Comparison of ENCODE assay signal across 18 cellular contexts in the genomic region with DNA sequence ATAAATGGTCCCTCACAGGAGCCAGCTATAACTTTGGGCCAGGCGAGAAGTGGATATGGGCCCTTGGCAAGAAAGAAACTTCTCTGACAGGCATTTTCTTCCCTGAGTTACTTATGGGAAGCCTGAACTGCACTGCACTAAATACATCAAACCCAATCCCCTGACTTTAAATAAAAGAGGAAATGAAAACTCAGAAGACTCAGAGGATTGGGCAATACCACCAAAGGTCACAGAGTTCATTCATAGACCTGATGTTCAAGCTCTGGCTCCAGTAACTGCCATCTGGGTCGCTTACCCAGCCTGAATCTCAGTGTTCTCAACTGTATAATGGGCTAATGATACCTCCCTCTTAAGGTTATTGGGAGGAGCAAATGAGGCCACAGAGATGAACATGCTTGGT. TPM values are rescaled to one million over a fixed set of nuclear protein-coding genes. Genes with fewer than 3 reads are reported as not detected.
"Had no signal": no experiment of that assay in that cellular context is flagged by ENCODE, and none has a peak within 500 bp of the region (broad histone marks: within the 10 kb centered on the region; RNA-seq: fewer than 3 reads in every experiment).

No MANE protein-coding gene starts in this region.

- H3K27me3 Mint-ChIP-seq: activated T-helper 17 cell treated with anti-CD3 and anti-CD28 coated beads, Interleukin-2, amount 50 U/mL, for 72 hours had no signal

- H3K9me3 ChIP-seq: ascending aorta, gastroesophageal sphincter, tibial artery had no signal

- H3K36me3 Mint-ChIP-seq: natural killer cell treated with Interleukin-12 subunit alpha and Interleukin-12 subunit beta and Interleukin-15 and Interleukin-18, amount 100 ng/mL, for 72 hours; stimulated activated effector memory CD8-positive, alpha-beta T cell treated with anti-CD3 and anti-CD28 coated beads, Interleukin-12 subunit alpha, Interleukin-12 subunit beta, amount 100 ng/mL, for 72 hours had no signal

- H3K36me3 ChIP-seq: ascending aorta, gastroesophageal sphincter, tibial artery had no signal

- H3K27ac ChIP-seq: ascending aorta, gastroesophageal sphincter, tibial artery had no signal

- H3K4me1 Mint-ChIP-seq: activated T-helper 17 cell treated with anti-CD3 and anti-CD28 coated beads, Interleukin-2, amount 50 U/mL, for 72 hours; stimulated activated effector memory CD8-positive, alpha-beta T cell treated with anti-CD3 and anti-CD28 coated beads, Interleukin-12 subunit alpha, Interleukin-12 subunit beta, amount 100 ng/mL, for 72 hours had no signal

- H3K4me3 ChIP-seq: ascending aorta, gastroesophageal sphincter, tibial artery had no signal

- H3K27me3 ChIP-seq: ascending aorta, gastroesophageal sphincter had no signal

- H3K27ac Mint-ChIP-seq: activated naive CD4-positive, alpha-beta T cell treated with anti-CD3 and anti-CD28 coated beads for 36 hours; activated T-helper 17 cell treated with anti-CD3 and anti-CD28 coated beads, Interleukin-2, amount 50 U/mL, for 72 hours; natural killer cell treated with Interleukin-12 subunit alpha and Interleukin-12 subunit beta and Interleukin-15 and Interleukin-18, amount 100 ng/mL, for 72 hours had no signal

- H3K9me3 Mint-ChIP-seq: activated naive CD4-positive, alpha-beta T cell treated with anti-CD3 and anti-CD28 coated beads for 36 hours; activated T-helper 17 cell treated with anti-CD3 and anti-CD28 coated beads, Interleukin-2, amount 50 U/mL, for 72 hours; natural killer cell treated with Interleukin-12 subunit alpha and Interleukin-12 subunit beta and Interleukin-15 and Interleukin-18, amount 100 ng/mL, for 72 hours; stimulated activated effector memory CD8-positive, alpha-beta T cell treated with anti-CD3 and anti-CD28 coated beads, Interleukin-12 subunit alpha, Interleukin-12 subunit beta, amount 100 ng/mL, for 72 hours had no signal

- H3K4me3 Mint-ChIP-seq: activated naive CD4-positive, alpha-beta T cell treated with anti-CD3 and anti-CD28 coated beads for 36 hours; activated T-helper 17 cell treated with anti-CD3 and anti-CD28 coated beads, Interleukin-2, amount 50 U/mL, for 72 hours; natural killer cell treated with Interleukin-12 subunit alpha and Interleukin-12 subunit beta and Interleukin-15 and Interleukin-18, amount 100 ng/mL, for 72 hours; stimulated activated effector memory CD8-positive, alpha-beta T cell treated with anti-CD3 and anti-CD28 coated beads, Interleukin-12 subunit alpha, Interleukin-12 subunit beta, amount 100 ng/mL, for 72 hours had no signal

- H3K4me1 ChIP-seq: ascending aorta, gastroesophageal sphincter, tibial artery had no signal

- DNase-seq: activated CD4-positive, CD25-positive, alpha-beta regulatory T cell treated with anti-CD3 and anti-CD28 coated beads, Interleukin-2, amount 50 U/mL, for 72 hours; activated naive CD4-positive, alpha-beta T cell treated with anti-CD3 and anti-CD28 coated beads for 36 hours; activated T-cell treated with anti-CD3 and anti-CD28 coated beads for 4 hours; islet precursor cell; mesenchymal stem cell; nucleus accumbens; T-helper 9 cell; tibial artery had no signal

RNA-seq across cellular contexts. Expression of a gene that starts 0.8 kb away (rescaled TPM):
- total RNA-seq: activated naive CD4-positive, alpha-beta T cell treated with anti-CD3 and anti-CD28 coated beads for 36 hours; activated T-helper 17 cell treated with anti-CD3 and anti-CD28 coated beads, Interleukin-2, amount 50 U/mL, for 72 hours; ascending aorta; bronchial epithelial cell; dermis microvascular lymphatic vessel endothelial cell; epithelial cell of proximal tubule; gastroesophageal sphincter; natural killer cell treated with Interleukin-12 subunit alpha and Interleukin-12 subunit beta and Interleukin-15 and Interleukin-18, amount 100 ng/mL, for 72 hours; posterior vena cava; subcutaneous adipose tissue had no signal

RNA-seq across cellular contexts. Expression of a gene that starts 9.6 kb away (rescaled TPM):
- total RNA-seq: activated naive CD4-positive, alpha-beta T cell treated with anti-CD3 and anti-CD28 coated beads for 36 hours; activated T-helper 17 cell treated with anti-CD3 and anti-CD28 coated beads, Interleukin-2, amount 50 U/mL, for 72 hours; ascending aorta; dermis microvascular lymphatic vessel endothelial cell; epithelial cell of proximal tubule; gastroesophageal sphincter; natural killer cell treated with Interleukin-12 subunit alpha and Interleukin-12 subunit beta and Interleukin-15 and Interleukin-18, amount 100 ng/mL, for 72 hours; posterior vena cava; subcutaneous adipose tissue had no signal

RNA-seq across cellular contexts. Expression of a gene that starts 12.9 kb away (rescaled TPM):
- total RNA-seq: activated naive CD4-positive, alpha-beta T cell treated with anti-CD3 and anti-CD28 coated beads for 36 hours; activated T-helper 17 cell treated with anti-CD3 and anti-CD28 coated beads, Interleukin-2, amount 50 U/mL, for 72 hours; ascending aorta; bronchial epithelial cell; dermis microvascular lymphatic vessel endothelial cell; epithelial cell of proximal tubule; natural killer cell treated with Interleukin-12 subunit alpha and Interleukin-12 subunit beta and Interleukin-15 and Interleukin-18, amount 100 ng/mL, for 72 hours; subcutaneous adipose tissue had no signal

RNA-seq across cellular contexts. Expression of a gene that starts 25.3 kb away (rescaled TPM):
- total RNA-seq: activated naive CD4-positive, alpha-beta T cell treated with anti-CD3 and anti-CD28 coated beads for 36 hours; activated T-helper 17 cell treated with anti-CD3 and anti-CD28 coated beads, Interleukin-2, amount 50 U/mL, for 72 hours; dermis microvascular lymphatic vessel endothelial cell; natural killer cell treated with Interleukin-12 subunit alpha and Interleukin-12 subunit beta and Interleukin-15 and Interleukin-18, amount 100 ng/mL, for 72 hours; posterior vena cava; subcutaneous adipose tissue had no signal

RNA-seq across cellular contexts. Expression of a gene that starts 38.6 kb away (rescaled TPM):
- total RNA-seq: activated naive CD4-positive, alpha-beta T cell treated with anti-CD3 and anti-CD28 coated beads for 36 hours; activated T-helper 17 cell treated with anti-CD3 and anti-CD28 coated beads, Interleukin-2, amount 50 U/mL, for 72 hours; natural killer cell treated with Interleukin-12 subunit alpha and Interleukin-12 subunit beta and Interleukin-15 and Interleukin-18, amount 100 ng/mL, for 72 hours; posterior vena cava; subcutaneous adipose tissue had no signal
